ENCODE assay signal across 28 cellular contexts in the genomic region with DNA sequence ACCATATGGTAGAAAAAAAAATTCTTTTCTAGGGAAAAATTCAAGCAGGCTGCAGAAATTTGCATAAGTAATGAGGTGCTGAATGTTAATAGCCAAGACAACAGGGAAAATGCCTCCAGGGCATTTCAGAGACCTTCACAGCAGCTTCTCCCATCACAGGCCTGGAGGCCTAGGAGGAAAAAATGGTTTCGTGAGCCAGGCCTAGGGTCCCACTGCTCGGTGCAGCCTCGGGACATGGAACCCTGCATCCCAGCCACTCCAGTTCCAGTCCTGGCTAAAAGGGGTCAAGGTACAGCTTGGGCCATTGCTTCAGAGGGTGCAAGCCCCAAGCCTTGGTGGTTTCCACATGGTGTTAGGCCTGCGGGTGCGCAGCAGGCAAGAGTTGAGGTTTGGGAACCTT.
"Had no signal": no experiment of that assay in that cellular context is flagged by ENCODE, and none has a peak within 500 bp of the region (broad histone marks: within the 10 kb centered on the region; RNA-seq: fewer than 3 reads in every experiment).

No MANE protein-coding gene starts in this region.

- H3K4me1 ChIP-seq: colonic mucosa, esophagus muscularis mucosa, esophagus squamous epithelium, foreskin keratinocyte, gastrocnemius medialis, gastroesophageal sphincter, heart left ventricle, heart right ventricle had no signal

- H3K27me3 ChIP-seq: colonic mucosa, dorsolateral prefrontal cortex, esophagus muscularis mucosa, esophagus squamous epithelium, foreskin keratinocyte, gastrocnemius medialis, gastroesophageal sphincter, heart left ventricle, heart right ventricle had no signal

- H3K4me3 ChIP-seq: colonic mucosa, coronary artery, dorsolateral prefrontal cortex, esophagus muscularis mucosa, esophagus squamous epithelium, gastrocnemius medialis, gastroesophageal sphincter, heart left ventricle, heart right ventricle had no signal

- FAIRE-seq: colon, endometrium, endothelial cell of umbilical vein, frontal cortex had no signal

- DNase-seq: colonic mucosa; cortex of kidney; dermis blood vessel endothelial cell; dorsolateral prefrontal cortex; effector CD4-positive, alpha-beta T cell; effector CD8-positive, alpha-beta T cell; effector memory CD4-positive, alpha-beta T cell; effector memory CD8-positive, alpha-beta T cell; endodermal cell; erythroblast; esophagus squamous epithelium; foreskin fibroblast; foreskin keratinocyte; foreskin melanocyte; gastrocnemius medialis; glutamatergic neuron; head of caudate nucleus; heart left ventricle; heart right ventricle had no signal

- H3K9me3 ChIP-seq: colonic mucosa, gastrocnemius medialis had no signal

- H3K27ac ChIP-seq: colonic mucosa, coronary artery, dorsolateral prefrontal cortex, epithelial cell of prostate, esophagus muscularis mucosa, esophagus squamous epithelium, foreskin keratinocyte, gastrocnemius medialis, gastroesophageal sphincter, heart left ventricle, heart right ventricle had no signal

- ATAC-seq: effector memory CD8-positive, alpha-beta T cell; esophagus mucosa; foreskin keratinocyte; gastrocnemius medialis; gastroesophageal sphincter; heart left ventricle; heart right ventricle had no signal

- H3K36me3 ChIP-seq: colonic mucosa, esophagus muscularis mucosa, esophagus squamous epithelium, gastrocnemius medialis, gastroesophageal sphincter, heart left ventricle, heart right ventricle had no signal
